5 cellular contexts compared by ENCODE assay signal in the genomic region with DNA sequence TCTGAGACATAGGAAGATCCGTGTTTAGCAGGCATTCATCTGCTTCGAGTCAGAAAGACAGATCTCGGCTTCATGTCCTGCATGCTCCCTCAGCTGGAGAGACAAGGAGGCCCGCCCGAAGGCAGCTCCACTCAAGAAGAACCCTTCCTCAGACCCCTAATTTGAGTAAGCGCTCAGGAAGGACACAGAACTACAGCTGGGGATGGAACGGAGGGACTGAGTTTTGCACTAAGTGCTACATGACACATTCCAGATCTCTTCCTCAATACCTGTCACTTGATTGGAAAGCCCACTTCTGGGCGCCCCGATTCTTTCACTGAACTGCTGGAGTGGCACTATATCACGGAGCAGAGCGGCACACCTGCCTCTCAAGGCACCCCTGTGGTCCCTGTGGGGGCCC.
"Had no signal": no experiment of that assay in that cellular context is flagged by ENCODE, and none has a peak within 500 bp of the region (broad histone marks: within the 10 kb centered on the region; RNA-seq: fewer than 3 reads in every experiment).

No MANE protein-coding gene starts in this region.

- H3K9me3 ChIP-seq: HAP-1 had no signal

- H3K36me3 ChIP-seq: HAP-1 had no signal

- H3K4me3 ChIP-seq: GM23248, HAP-1 had no signal

- H3K4me1 ChIP-seq: HAP-1 had no signal

- DNase-seq: GM23248, GOT3, H7, IMR-90 had no signal

- H3K27ac ChIP-seq: GM23248 had no signal
